Comparison of ENCODE assay signal across 1 cellular context in the genomic region with DNA sequence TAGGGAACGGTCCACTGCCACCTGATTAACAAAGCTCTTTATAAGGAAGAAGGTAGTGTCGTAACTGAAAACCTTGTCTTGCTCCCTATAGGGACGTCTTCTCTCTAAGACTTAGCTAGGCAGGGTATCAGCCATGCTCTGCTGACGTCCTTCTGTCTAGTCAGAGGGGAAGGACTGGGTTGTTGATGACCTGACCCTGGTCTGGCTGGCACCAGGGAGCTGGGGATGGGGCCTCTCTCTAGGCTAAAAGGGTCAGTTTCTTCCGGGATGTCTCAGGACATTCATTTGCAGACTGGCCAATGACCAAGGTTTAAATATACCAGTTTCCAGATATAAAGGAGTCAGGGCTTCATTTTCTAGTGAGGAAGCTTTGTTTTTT.
TF ChIP-seq lines count a peak whose summit lies in the region.

No MANE protein-coding gene starts in this region.

TF ChIP-seq in GM23338, 12 proteins besides CTCF, POLR2A, EP300 and RAD21 (continued from another document):
- TF ChIP-seq REST (IDR thresholded peaks at IDR 0.05; ENCODE audit: unreplicated experiment) (no peak), POLR2AphosphoS5 (IDR thresholded peaks at IDR 0.05; ENCODE audit: low read depth) (no peak), EZH2phosphoT487 (IDR thresholded peaks at IDR 0.05; ENCODE audit: unreplicated experiment) (no peak), NANOG (IDR thresholded peaks at IDR 0.05; ENCODE audit: borderline replicate concordance) (no peak), ZNF331 (CRISPR knock-in tag; IDR thresholded peaks at IDR 0.05; ENCODE audit: low read depth) (no peak), JUNB (IDR thresholded peaks at IDR 0.05; ENCODE audit: unreplicated experiment) (no peak), ZNF462 (CRISPR knock-in tag; IDR thresholded peaks at IDR 0.05) (no peak), EZH2 (IDR thresholded peaks at IDR 0.05; ENCODE audit: low read depth, unreplicated experiment) (no peak)
- TF ChIP-seq, protein P1, sequence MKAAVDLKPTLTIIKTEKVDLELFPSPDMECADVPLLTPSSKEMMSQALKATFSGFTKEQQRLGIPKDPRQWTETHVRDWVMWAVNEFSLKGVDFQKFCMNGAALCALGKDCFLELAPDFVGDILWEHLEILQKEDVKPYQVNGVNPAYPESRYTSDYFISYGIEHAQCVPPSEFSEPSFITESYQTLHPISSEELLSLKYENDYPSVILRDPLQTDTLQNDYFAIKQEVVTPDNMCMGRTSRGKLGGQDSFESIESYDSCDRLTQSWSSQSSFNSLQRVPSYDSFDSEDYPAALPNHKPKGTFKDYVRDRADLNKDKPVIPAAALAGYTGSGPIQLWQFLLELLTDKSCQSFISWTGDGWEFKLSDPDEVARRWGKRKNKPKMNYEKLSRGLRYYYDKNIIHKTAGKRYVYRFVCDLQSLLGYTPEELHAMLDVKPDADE (IDR thresholded peaks at IDR 0.05): no peak
